In genomic region chr4:41257257-41257900, GRCh38 we compare ENCODE assay signal across 8 cellular contexts. TPM values are rescaled to one million over a fixed set of nuclear protein-coding genes. Genes with fewer than 3 reads are reported as not detected.
DNase-seq lines count a peak whose midpoint lies in the region; ATAC-seq lines count a peak whose summit lies in the region.

No MANE protein-coding gene starts in this region.

- H3K4me1 ChIP-seq in rectal smooth muscle tissue (ENCODE audit: control insufficient read depth, insufficient read depth, low read length), result peaks cover 2% of the 10 kb centered on the region

- peaks cover 9% of the 10 kb centered on the region for H3K27me3 ChIP-seq in rectal smooth muscle tissue (ENCODE audit: control insufficient read depth, insufficient read depth, low read length)

- no peaks in the 10 kb centered on the region for H3K36me3 ChIP-seq in rectal smooth muscle tissue (ENCODE audit: control insufficient read depth, insufficient read depth, low read length)

- H3K9ac ChIP-seq in rectal smooth muscle tissue (ENCODE audit: low read length), result no peak overlapping the region

- peak overlapping the region; percentile 49 for H3K4me3 ChIP-seq in rectal smooth muscle tissue (ENCODE audit: low read length)

- no peak overlapping the region for H3K27ac ChIP-seq in rectal smooth muscle tissue (ENCODE audit: low read depth, low read length)

- peak; percentile 21 to 35 for DNase-seq in SHP77 (lab: John Stamatoyannopoulos, UW)
- no peak for DNase-seq in SHP77 treated with DMSO at 0.1 percent for 48 hours (lab: John Stamatoyannopoulos, UW)
- DNase-seq in NCI-H460 (ENCODE audit: extremely low read depth, low read depth), result peak; percentile 69
- peak in 51 of 58 donors; percentile 12 to 82 (median 48) for DNase-seq in anterior cingulate cortex (lab: John Stamatoyannopoulos, UW)
- DNase-seq in hepatic stellate cell (ENCODE audit: low spot score), result peak; percentile 31

- ATAC-seq in HG02885 (IDR thresholded peaks at IDR 0.05; ENCODE audit: poor library complexity, unreplicated experiment) (peak; percentile 77), GM21381 (IDR thresholded peaks at IDR 0.05; ENCODE audit: unreplicated experiment) (no peak)

RNA-seq across cellular contexts. Expression of gene UCHL1, which starts 0.7 kb away (rescaled TPM):
- total RNA-seq in NCI-H460 (2014; rRNA removed; shearing (Covaris generic)), result 2,874 and 3,041 TPM in 2 replicates
- 4,685 and 4,865 TPM in 2 replicates for polyA plus RNA-seq in NCI-H460 (2014; cell fraction: nucleus; rRNA removed)

RNA-seq across cellular contexts. Expression of gene APBB2, which starts 43.0 kb away (rescaled TPM):
- total RNA-seq in NCI-H460 (2014; rRNA removed; shearing (Covaris generic)), result 32.2 and 34.4 TPM in 2 replicates
- polyA plus RNA-seq in NCI-H460 (2014; cell fraction: nucleus; rRNA removed), result 16.2 and 18.1 TPM in 2 replicates
